Comparison of ENCODE assay signal across 25 cellular contexts in genomic region chr12:132295101-132295526, GRCh38. TPM values are rescaled to one million over a fixed set of nuclear protein-coding genes. Genes with fewer than 3 reads are reported as not detected.
"Had no signal": no experiment of that assay in that cellular context is flagged by ENCODE, and none has a peak within 500 bp of the region (broad histone marks: within the 10 kb centered on the region; RNA-seq: fewer than 3 reads in every experiment).

No MANE protein-coding gene starts in this region.

- H3K4me3 ChIP-seq: esophagus muscularis mucosa, gastrocnemius medialis, heart right ventricle, left ventricle myocardium inferior, pancreas, right lobe of liver, tibial artery, upper lobe of left lung, uterus had no signal

- H3K9me3 ChIP-seq: esophagus muscularis mucosa, gastrocnemius medialis, heart right ventricle, left ventricle myocardium inferior, pancreas, right lobe of liver, tibial artery, upper lobe of left lung, uterus had no signal

- H3K27ac Mint-ChIP-seq: naive thymus-derived CD4-positive, alpha-beta T cell; progenitor cell of endocrine pancreas; stimulated activated memory B cell treated with anti-CD40 and anti-IgM and Interleukin-4, amounts not matched to agents 10 μg/mL and 1 μg/mL and 100 μg/mL, for 72 hours; stimulated activated naive CD8-positive, alpha-beta T cell treated with anti-CD3 and anti-CD28 coated beads, Interleukin-15, Interleukin-2, amounts not matched to agents 100 ng/mL and 50 ng/mL, for 24 hours had no signal

- ATAC-seq: gastrocnemius medialis; heart right ventricle; naive thymus-derived CD4-positive, alpha-beta T cell; pancreas; stimulated activated memory B cell treated with anti-CD40 and anti-IgM and Interleukin-4, amounts not matched to agents 10 μg/mL and 1 μg/mL and 100 μg/mL, for 72 hours had no signal

- H3K4me1 ChIP-seq: esophagus muscularis mucosa, gastrocnemius medialis, heart right ventricle, left ventricle myocardium inferior, pancreas, right lobe of liver, tibial artery, upper lobe of left lung, uterus had no signal

- H3K27ac ChIP-seq: epithelial cell of prostate, esophagus muscularis mucosa, gastrocnemius medialis, heart right ventricle, left ventricle myocardium inferior, pancreas, right lobe of liver, tibial artery, upper lobe of left lung, uterus had no signal

- H3K36me3 Mint-ChIP-seq: stimulated activated memory B cell treated with anti-CD40 and anti-IgM and Interleukin-4, amounts not matched to agents 10 μg/mL and 1 μg/mL and 100 μg/mL, for 72 hours had no signal

- H3K27me3 ChIP-seq: right lobe of liver, upper lobe of left lung, uterus had no signal

- FAIRE-seq: islet of Langerhans, pancreas had no signal

- H3K4me3 Mint-ChIP-seq: naive thymus-derived CD4-positive, alpha-beta T cell; neural crest cell; stimulated activated memory B cell treated with anti-CD40 and anti-IgM and Interleukin-4, amounts not matched to agents 10 μg/mL and 1 μg/mL and 100 μg/mL, for 72 hours; stimulated activated naive CD8-positive, alpha-beta T cell treated with anti-CD3 and anti-CD28 coated beads, Interleukin-15, Interleukin-2, amounts not matched to agents 100 ng/mL and 50 ng/mL, for 24 hours had no signal

- DNase-seq: effector memory CD4-positive, alpha-beta T cell; gastrocnemius medialis; hypothalamus; left ventricle myocardium inferior; mammary epithelial cell; naive thymus-derived CD4-positive, alpha-beta T cell; nucleus accumbens; stimulated activated CD4-positive, alpha-beta T cell treated with anti-CD3 and anti-CD28 coated beads, Interleukin-15, amount 100 ng/mL, for 24 hours; stimulated activated CD4-positive, alpha-beta T cell treated with anti-CD3 and anti-CD28 coated beads, Interleukin-1b, Interleukin-23, amount 100 ng/mL, for 48 hours; stimulated activated CD4-positive, alpha-beta T cell treated with anti-CD3 and anti-CD28 coated beads, Interleukin-4, amount 100 ng/mL, for 24 hours; tibial artery; uterus had no signal

- H3K36me3 ChIP-seq: esophagus muscularis mucosa, gastrocnemius medialis, heart right ventricle, left ventricle myocardium inferior, pancreas, right lobe of liver, tibial artery, upper lobe of left lung, uterus had no signal

- H3K4me1 Mint-ChIP-seq: naive thymus-derived CD4-positive, alpha-beta T cell; neural crest cell; stimulated activated memory B cell treated with anti-CD40 and anti-IgM and Interleukin-4, amounts not matched to agents 10 μg/mL and 1 μg/mL and 100 μg/mL, for 72 hours had no signal

RNA-seq across cellular contexts. Expression of gene GALNT9, which starts 34.3 kb away (rescaled TPM):
- total RNA-seq: fibroblast of villous mesenchyme; gastrocnemius medialis; left ventricle myocardium inferior; mammary epithelial cell; mesenteric fat pad; naive thymus-derived CD4-positive, alpha-beta T cell; right lobe of liver had no signal
- polyA plus RNA-seq: mammary epithelial cell; naive thymus-derived CD4-positive, alpha-beta T cell had no signal
